ENCODE assay signal across 29 cellular contexts in the genomic region with DNA sequence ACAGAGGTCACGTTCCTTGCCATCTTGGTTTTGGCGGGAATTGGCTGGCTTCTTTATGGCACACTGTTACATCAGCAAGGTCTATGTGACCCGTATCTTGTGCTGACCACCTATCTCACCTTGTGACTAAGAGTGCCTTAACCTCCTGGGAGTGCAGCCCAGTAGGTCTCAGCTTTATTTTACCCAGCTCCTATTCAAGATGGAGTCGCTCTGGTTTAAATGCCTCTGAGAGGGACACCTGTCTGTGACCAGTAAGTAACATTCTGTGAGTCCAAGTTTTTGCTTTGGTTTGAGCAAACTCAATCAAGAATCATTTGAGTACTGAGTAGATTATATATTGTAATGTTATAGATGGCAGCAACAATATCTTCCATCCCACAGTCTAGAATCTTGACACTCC.
"Had no signal": no experiment of that assay in that cellular context is flagged by ENCODE, and none has a peak within 500 bp of the region (broad histone marks: within the 10 kb centered on the region; RNA-seq: fewer than 3 reads in every experiment).

No MANE protein-coding gene starts in this region.

- H3K36me3 ChIP-seq: stomach, suprapubic skin, thoracic aorta, thyroid gland, tibial artery, tibial nerve, transverse colon, upper lobe of left lung, upper lobe of right lung, uterus, vagina had no signal

- H3K4me1 Mint-ChIP-seq: stimulated activated effector memory CD8-positive, alpha-beta T cell treated with anti-CD3 and anti-CD28 coated beads, Interleukin-12 subunit alpha, Interleukin-12 subunit beta, amount 100 ng/mL, for 72 hours; stimulated activated memory B cell treated with anti-CD40 and anti-IgM and Interleukin-4, amounts not matched to agents 10 μg/mL and 1 μg/mL and 100 μg/mL, for 72 hours; stimulated activated naive B cell treated with anti-CD40 and anti-IgM and Interleukin-4, amounts not matched to agents 10 μg/mL and 1 μg/mL and 100 μg/mL, for 72 hours; stimulated activated naive CD8-positive, alpha-beta T cell treated with anti-CD3 and anti-CD28 coated beads, Interleukin-15, amount 100 ng/mL, for 72 hours had no signal

- H3K27me3 ChIP-seq: stomach, testis, thyroid gland, tibial artery, tibial nerve, transverse colon, upper lobe of left lung, uterus, vagina had no signal

- H3K36me3 Mint-ChIP-seq: stimulated activated effector memory CD8-positive, alpha-beta T cell treated with anti-CD3 and anti-CD28 coated beads, Interleukin-12 subunit alpha, Interleukin-12 subunit beta, amount 100 ng/mL, for 72 hours; stimulated activated memory B cell treated with anti-CD40 and anti-IgM and Interleukin-4, amounts not matched to agents 10 μg/mL and 1 μg/mL and 100 μg/mL, for 72 hours; stimulated activated naive B cell treated with anti-CD40 and anti-IgM and Interleukin-4, amounts not matched to agents 10 μg/mL and 1 μg/mL and 100 μg/mL, for 72 hours; type B pancreatic cell had no signal

- H3K9me3 Mint-ChIP-seq: stimulated activated memory B cell treated with anti-CD40 and anti-IgM and Interleukin-4, amounts not matched to agents 10 μg/mL and 1 μg/mL and 100 μg/mL, for 72 hours; stimulated activated naive CD8-positive, alpha-beta T cell treated with anti-CD3 and anti-CD28 coated beads, Interleukin-15, amount 100 ng/mL, for 72 hours; type B pancreatic cell had no signal

- H3K4me3 Mint-ChIP-seq: stimulated activated effector memory CD8-positive, alpha-beta T cell treated with anti-CD3 and anti-CD28 coated beads, Interleukin-12 subunit alpha, Interleukin-12 subunit beta, amount 100 ng/mL, for 72 hours; stimulated activated memory B cell treated with anti-CD40 and anti-IgM and Interleukin-4, amounts not matched to agents 10 μg/mL and 1 μg/mL and 100 μg/mL, for 72 hours; stimulated activated naive B cell treated with anti-CD40 and anti-IgM and Interleukin-4, amounts not matched to agents 10 μg/mL and 1 μg/mL and 100 μg/mL, for 72 hours; stimulated activated naive CD8-positive, alpha-beta T cell treated with anti-CD3 and anti-CD28 coated beads, Interleukin-15, amount 100 ng/mL, for 72 hours; stimulated activated naive CD8-positive, alpha-beta T cell treated with anti-CD3 and anti-CD28 coated beads, Interleukin-15, Interleukin-2, amounts not matched to agents 100 ng/mL and 50 ng/mL, for 24 hours; type B pancreatic cell had no signal

- H3K27ac ChIP-seq: stomach, suprapubic skin, testis, thoracic aorta, thyroid gland, tibial artery, tibial nerve, transverse colon, upper lobe of left lung, upper lobe of right lung, uterus, vagina had no signal

- H3K27ac Mint-ChIP-seq: stimulated activated effector memory CD8-positive, alpha-beta T cell treated with anti-CD3 and anti-CD28 coated beads, Interleukin-12 subunit alpha, Interleukin-12 subunit beta, amount 100 ng/mL, for 72 hours; stimulated activated memory B cell treated with anti-CD40 and anti-IgM and Interleukin-4, amounts not matched to agents 10 μg/mL and 1 μg/mL and 100 μg/mL, for 72 hours; stimulated activated naive B cell treated with anti-CD40 and anti-IgM and Interleukin-4, amounts not matched to agents 10 μg/mL and 1 μg/mL and 100 μg/mL, for 72 hours; stimulated activated naive CD8-positive, alpha-beta T cell treated with anti-CD3 and anti-CD28 coated beads, Interleukin-15, amount 100 ng/mL, for 72 hours; stimulated activated naive CD8-positive, alpha-beta T cell treated with anti-CD3 and anti-CD28 coated beads, Interleukin-15, Interleukin-2, amounts not matched to agents 100 ng/mL and 50 ng/mL, for 24 hours; type B pancreatic cell had no signal

- FAIRE-seq: urothelium cell line had no signal

- DNase-seq: stimulated activated CD4-positive, alpha-beta T cell treated with anti-CD3 and anti-CD28 coated beads, Interleukin-2, amount 100 ng/mL, for 48 hours; stimulated activated CD4-positive, alpha-beta T cell treated with anti-CD3 and anti-CD28 coated beads, Interleukin-4, amount 100 ng/mL, for 1 hour; stimulated activated CD4-positive, alpha-beta T cell treated with anti-CD3 and anti-CD28 coated beads, Interleukin-4, amount 100 ng/mL, for 24 hours; stimulated activated CD4-positive, alpha-beta T cell treated with anti-CD3 and anti-CD28 coated beads, Interleukin-4, amount 100 ng/mL, for 4 hours; stimulated activated CD8-positive, alpha-beta memory T cell treated with anti-CD3 and anti-CD28 coated beads, Interleukin-4, amount 100 ng/mL, for 48 hours; stimulated activated naive B cell treated with anti-CD40 and anti-IgM and Interleukin-4, amounts not matched to agents 10 μg/mL and 1 μg/mL and 100 μg/mL, for 72 hours; stimulated activated naive CD4-positive, alpha-beta T cell; stimulated activated naive CD4-positive, alpha-beta T cell treated with Interleukin-2 at 50 U/mL for 16 hours; stimulated activated naive CD8-positive, alpha-beta T cell treated with anti-CD3 and anti-CD28 coated beads, Interleukin-15, amount 100 ng/mL, for 72 hours; stimulated activated naive CD8-positive, alpha-beta T cell treated with anti-CD3 and anti-CD28 coated beads, Interleukin-15, Interleukin-2, amounts not matched to agents 100 U/mL and 50 U/mL, for 24 hours; stomach; substantia nigra; testis; thyroid gland; tibial artery; transverse colon; trophoblast cell; upper lobe of left lung; upper lobe of right lung; uterus had no signal

- H3K4me1 ChIP-seq: stomach, testis, thyroid gland, tibial artery, tibial nerve, transverse colon, upper lobe of left lung, upper lobe of right lung, uterus, vagina had no signal

- H3K27me3 Mint-ChIP-seq: stimulated activated memory B cell treated with anti-CD40 and anti-IgM and Interleukin-4, amounts not matched to agents 10 μg/mL and 1 μg/mL and 100 μg/mL, for 72 hours; stimulated activated naive B cell treated with anti-CD40 and anti-IgM and Interleukin-4, amounts not matched to agents 10 μg/mL and 1 μg/mL and 100 μg/mL, for 72 hours; stimulated activated naive CD8-positive, alpha-beta T cell treated with anti-CD3 and anti-CD28 coated beads, Interleukin-15, amount 100 ng/mL, for 72 hours; stimulated activated naive CD8-positive, alpha-beta T cell treated with anti-CD3 and anti-CD28 coated beads, Interleukin-15, Interleukin-2, amounts not matched to agents 100 ng/mL and 50 ng/mL, for 24 hours had no signal

- H3K4me3 ChIP-seq: stomach, suprapubic skin, testis, thoracic aorta, thyroid gland, tibial artery, tibial nerve, transverse colon, upper lobe of left lung, upper lobe of right lung, uterus, vagina had no signal

- H3K9me3 ChIP-seq: stomach, suprapubic skin, testis, thoracic aorta, thyroid gland, tibial artery, tibial nerve, transverse colon, upper lobe of left lung, upper lobe of right lung, uterus, vagina had no signal

- ATAC-seq: stimulated activated effector memory CD8-positive, alpha-beta T cell treated with anti-CD3 and anti-CD28 coated beads, Interleukin-12 subunit alpha, Interleukin-12 subunit beta, amount 100 ng/mL, for 72 hours; stimulated activated memory B cell treated with anti-CD40 and anti-IgM and Interleukin-4, amounts not matched to agents 10 μg/mL and 1 μg/mL and 100 μg/mL, for 72 hours; stimulated activated naive B cell treated with anti-CD40 and anti-IgM and Interleukin-4, amounts not matched to agents 10 μg/mL and 1 μg/mL and 100 μg/mL, for 72 hours; stimulated activated naive CD8-positive, alpha-beta T cell treated with anti-CD3 and anti-CD28 coated beads, Interleukin-15, amount 100 ng/mL, for 72 hours; stimulated activated naive CD8-positive, alpha-beta T cell treated with anti-CD3 and anti-CD28 coated beads, Interleukin-15, Interleukin-2, amounts not matched to agents 100 U/mL and 50 U/mL, for 24 hours; upper lobe of right lung had no signal
